ENCODE assay signal across 1 cellular context in genomic region chr7:34066411-34066810, GRCh38.
TF ChIP-seq lines count a peak whose summit lies in the region.

No MANE protein-coding gene starts in this region.

TF ChIP-seq in GM23338, 12 proteins besides CTCF, POLR2A, EP300 and RAD21 (continued from another document):
- TF ChIP-seq REST (IDR thresholded peaks at IDR 0.05; ENCODE audit: unreplicated experiment): no peak
- no peak for TF ChIP-seq CREB1 (CRISPR knock-in tag; IDR thresholded peaks at IDR 0.05; ENCODE audit: low read depth)
